10 cellular contexts compared by ENCODE assay signal in genomic region chr12:7512528-7512927, GRCh38. TPM values are rescaled to one million over a fixed set of nuclear protein-coding genes. Genes with fewer than 3 reads are reported as not detected.
DNase-seq lines count a peak whose midpoint lies in the region; FAIRE-seq and TF ChIP-seq lines count a peak whose summit lies in the region.
"Had no signal": no experiment of that assay in that cellular context is flagged by ENCODE, and none has a peak within 500 bp of the region (broad histone marks: within the 10 kb centered on the region; RNA-seq: fewer than 3 reads in every experiment).

No MANE protein-coding gene starts in this region.

- FAIRE-seq in RCC 7860 (lab: Jason Lieb, UNC) = no peak
- FAIRE-seq: GM12878 had no signal

- H3K27ac ChIP-seq in fibroblast of lung (ENCODE audit: insufficient read depth, low read length) = no peak overlapping the region

- no peak overlapping the region for H3K27ac Mint-ChIP-seq in progenitor cell of endocrine pancreas

- H3K4me3 ChIP-seq in fibroblast of lung (replicated peaks in 1 of 4; ENCODE audit: control extremely low read depth in 1 of 4, insufficient read depth in 1 of 4, low read depth in 3 of 4, low read length in 4 of 4) (no peak overlapping the region), skeletal muscle cell (ENCODE audit: low read depth, low read length) (no peak overlapping the region)
- H3K4me3 ChIP-seq: GM12878 had no signal

- no peaks in the 10 kb centered on the region for H3K27me3 Mint-ChIP-seq in progenitor cell of endocrine pancreas

- H4K20me1 ChIP-seq in fibroblast of lung (ENCODE audit: control insufficient read depth, extremely low read depth, insufficient read depth, low read length) = no peaks in the 10 kb centered on the region

- no peaks in the 10 kb centered on the region for H3K36me3 Mint-ChIP-seq in progenitor cell of endocrine pancreas (ENCODE audit: insufficient read depth)

- DNase-seq in H4 (ENCODE audit: low spot score) (peak; percentile 90), RCC 7860 (ENCODE audit: low spot score) (peak; percentile 11), fibroblast of lung (ENCODE audit: low read depth in 2 of 2) (peak; percentile 53 to 81), skeletal muscle cell (ENCODE audit: low read depth) (peak; percentile 96), SKM-1 treated with dmso at 0.1 percent for 144 hours (lab: John Stamatoyannopoulos, UW; ENCODE audit: unreplicated experiment) (no peak), progenitor cell of endocrine pancreas (ENCODE audit: low spot score, unreplicated experiment) (no peak)
- no peak for DNase-seq in stimulated activated CD4-positive, alpha-beta T cell treated with anti-CD3 and anti-CD28 coated beads, Interleukin-4, amount 100 ng/mL, for 1 hour
- DNase-seq in activated CD4-positive, alpha-beta T cell treated with anti-CD3 and anti-CD28 coated beads for 48 hours = no peak
- DNase-seq: activated CD4-positive, alpha-beta T cell treated with anti-CD3 and anti-CD28 coated beads, Interleukin-2, amount 50 U/mL, for 48 hours had no signal

- no peaks in the 10 kb centered on the region for H3K27me3 ChIP-seq in fibroblast of lung (ENCODE audit: control insufficient read depth, insufficient read depth, low read length)

- H3K4me1 Mint-ChIP-seq in progenitor cell of endocrine pancreas (ENCODE audit: low read depth) = no peaks in the 10 kb centered on the region

- H3K9ac ChIP-seq in fibroblast of lung (ENCODE audit: insufficient read depth, low read length) = no peak overlapping the region

- H3K36me3 ChIP-seq in fibroblast of lung (ENCODE audit: control insufficient read depth, insufficient read depth, low read length) = no peaks in the 10 kb centered on the region

- H3K4me1 ChIP-seq in fibroblast of lung (ENCODE audit: control insufficient read depth, extremely low read depth, insufficient read depth, low read length) = no peaks in the 10 kb centered on the region

- H3K4me3 Mint-ChIP-seq in progenitor cell of endocrine pancreas (ENCODE audit: low read depth) = no peak overlapping the region

- TF ChIP-seq CTCF in fibroblast of lung (conservative IDR thresholded peaks at IDR 0.05 in 1 of 2, IDR thresholded peaks at IDR 0.05 in 1 of 2; ENCODE audit: low read depth in 1 of 2, low read length in 2 of 2) (no peak), progenitor cell of endocrine pancreas (IDR thresholded peaks at IDR 0.05; ENCODE audit: unreplicated experiment) (no peak)

- H3K79me2 ChIP-seq in fibroblast of lung (ENCODE audit: control insufficient read depth, insufficient read depth, low read length) = no peaks in the 10 kb centered on the region

- H3K9me3 ChIP-seq in fibroblast of lung (ENCODE audit: control insufficient read depth, insufficient read depth, low read depth, low read length) = no peaks in the 10 kb centered on the region

- H2AFZ ChIP-seq in fibroblast of lung (ENCODE audit: low read length) = no peak overlapping the region

- H3K9me3 Mint-ChIP-seq in progenitor cell of endocrine pancreas (ENCODE audit: low read depth) = peaks cover 22% of the 10 kb centered on the region

- H3K4me2 ChIP-seq in fibroblast of lung (ENCODE audit: extremely low read depth, insufficient read depth, low read length) = no peak overlapping the region

RNA-seq across cellular contexts. Expression of gene CD163, which starts 9.0 kb away (rescaled TPM):
- not detected in 2 replicates for total RNA-seq in H4 (2014; rRNA removed; shearing (Covaris generic))
- total RNA-seq in fibroblast of lung (0.26 TPM in 1 of 2 replicates, not detected in the other), progenitor cell of endocrine pancreas (1.7 and 2.0 TPM in 2 replicates)
- 0.03 TPM in 1 of 2 replicates, not detected in the other for polyA plus RNA-seq in fibroblast of lung
- 0.10 TPM in 1 of 2 replicates, not detected in the other for polyA plus RNA-seq in fibroblast of lung (2012)
- not detected in 2 replicates for polyA minus RNA-seq in fibroblast of lung (ENCODE audit: low replicate concordance)
- polyA plus RNA-seq: GM12878 had no signal

Comparison
In these comparisons a context has a peak if more than half of its experiments do, and no peak if none do; other contexts are left out.
1. DNase-seq: peak in H4 (single experiment), RCC 7860 (single experiment), fibroblast of lung (2 of 2) and skeletal muscle cell (single experiment); none in stimulated activated CD4-positive, alpha-beta T cell treated with anti-CD3 and anti-CD28 coated beads, Interleukin-4, amount 100 ng/mL, for 1 hour (single experiment), activated CD4-positive, alpha-beta T cell treated with anti-CD3 and anti-CD28 coated beads for 48 hours (single experiment), SKM-1 treated with dmso at 0.1 percent for 144 hours (single experiment) and progenitor cell of endocrine pancreas (single experiment).